ENCODE assay signal across 8 cellular contexts in the genomic region with DNA sequence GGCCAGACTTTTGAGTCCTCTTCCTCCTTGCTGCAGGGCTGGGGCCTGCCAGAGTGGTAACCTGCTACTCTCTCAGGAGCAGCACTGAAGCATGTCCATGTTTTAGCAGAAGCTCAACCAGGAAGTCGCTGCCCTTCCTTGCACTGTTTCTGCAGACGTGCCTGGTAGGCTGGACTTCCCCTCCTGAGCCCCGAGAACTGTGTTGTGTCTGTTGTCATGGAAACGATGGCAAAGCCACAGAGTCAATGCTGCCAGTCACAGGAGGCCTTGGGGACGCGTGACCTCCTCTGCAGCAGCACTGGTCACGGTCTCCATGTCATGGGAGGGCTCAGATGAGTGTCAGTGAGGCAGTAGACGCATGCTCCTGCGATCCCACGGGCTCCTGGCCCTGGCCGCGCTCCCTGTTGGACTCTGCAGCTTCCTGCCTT.
DNase-seq lines count a peak whose midpoint lies in the region; ATAC-seq and TF ChIP-seq lines count a peak whose summit lies in the region.

No MANE protein-coding gene starts in this region.

- H3K9me3 ChIP-seq in SK-N-SH = no peaks in the 10 kb centered on the region
- H3K9me3 ChIP-seq in adrenal gland (replicated peaks in 1 of 3) = no peaks in the 10 kb centered on the region
- H3K9me3 ChIP-seq in skeletal muscle tissue (ENCODE audit: control insufficient read depth in 3 of 3, low read length in 3 of 3) = no peaks in the 10 kb centered on the region

- H3K27me3 ChIP-seq in SK-N-SH (ENCODE audit: insufficient read depth) = no peaks in the 10 kb centered on the region
- H3K27me3 ChIP-seq in adrenal gland = no peaks in the 10 kb centered on the region
- H3K27me3 ChIP-seq in skeletal muscle tissue (ENCODE audit: control insufficient read depth in 3 of 3, insufficient read depth in 3 of 3, low read length in 3 of 3) = no peaks in the 10 kb centered on the region

- TF ChIP-seq CTCF in SK-N-SH (IDR thresholded peaks at IDR 0.05) (no peak), adrenal gland (IDR thresholded peaks at IDR 0.05) (no peak)

- 93% methylated on average over 3 of the region's 12 CpGs for WGBS in SK-N-SH (ENCODE audit: low lambda C conversion rate)
- 5 to 11% (median 10%) methylated on average over 7 to 12 of the region's 12 CpGs; no CpG with 5 or more reads in 1 of the 4 donors for WGBS in adrenal gland, 4 donors

- H3K4me2 ChIP-seq in SK-N-SH = no peak overlapping the region

- H3K9me2 ChIP-seq in SK-N-SH = no peaks in the 10 kb centered on the region

- TF ChIP-seq RAD21 in SK-N-SH (IDR thresholded peaks at IDR 0.05; ENCODE audit: low read length) = no peak

- H3K4me1 ChIP-seq in SK-N-SH (ENCODE audit: control insufficient read depth in 1 of 2, insufficient read depth in 2 of 2, low read depth in 1 of 2, low read length in 1 of 2) (peaks cover 0 to 30% of the 10 kb centered on the region in 2 experiments; a peak in 2 of 4 replicates), adrenal gland (replicated peaks in 1 of 2) (peaks cover 9 to 17% of the 10 kb centered on the region in 2 donors), skeletal muscle tissue (ENCODE audit: control insufficient read depth in 3 of 3, insufficient read depth in 3 of 3, low read length in 3 of 3) (peaks cover 13 to 18% (median 16%) of the 10 kb centered on the region in 3 donors)

- H3K36me3 ChIP-seq in SK-N-SH (replicated peaks in 1 of 2; ENCODE audit: control insufficient read depth in 1 of 2, insufficient read depth in 2 of 2, low read length in 1 of 2) = peaks cover 3 to 6% of the 10 kb centered on the region in 2 experiments
- H3K36me3 ChIP-seq in adrenal gland (replicated peaks in 1 of 2) = no peaks in the 10 kb centered on the region
- H3K36me3 ChIP-seq in skeletal muscle tissue (ENCODE audit: control insufficient read depth in 3 of 3, insufficient read depth in 3 of 3, low read length in 3 of 3) = no peaks in the 10 kb centered on the region

- ATAC-seq in GM18861 (IDR thresholded peaks at IDR 0.05; ENCODE audit: unreplicated experiment) (peak; percentile 100), HG03064 (IDR thresholded peaks at IDR 0.05; ENCODE audit: low read depth, unreplicated experiment) (peak; percentile 99)

- POLR2A ChIA-PET in SK-N-SH (lab: Yijun Ruan, JAX) = no interaction called here

- H3K9ac ChIP-seq in SK-N-SH = no peak overlapping the region
- peak overlapping the region in 1 of 3 donors; percentile 44 for H3K9ac ChIP-seq in skeletal muscle tissue (ENCODE audit: low read depth in 1 of 3, low read length in 3 of 3)

- H3K27ac ChIP-seq in SK-N-SH (ENCODE audit: low read depth in 2 of 2, low read length in 1 of 2) (peak overlapping the region in 1 of 2 experiments; percentile 89; a peak in 2 of 4 replicates), adrenal gland (peak overlapping the region in 3 of 5 donors; percentile 32 to 81 (median 73)), skeletal muscle tissue (ENCODE audit: low read depth, low read length) (peak overlapping the region; percentile 43)

- H3K4me3 ChIP-seq in SK-N-SH (ENCODE audit: low read depth in 2 of 2, low read length in 1 of 2) = no peak overlapping the region
- H3K4me3 ChIP-seq in adrenal gland = no peak overlapping the region
- H3K4me3 ChIP-seq in skeletal muscle tissue (ENCODE audit: low read length in 3 of 3) = peak overlapping the region in 2 of 3 donors; percentile 2 to 41

- no peaks in the 10 kb centered on the region for H4K20me1 ChIP-seq in SK-N-SH (ENCODE audit: insufficient read depth)

- intact Hi-C loops in adrenal gland (cut with DNase I) = no loop called here

- CTCF ChIA-PET in SK-N-SH (lab: Yijun Ruan, JAX) = no interaction called here

- TF ChIP-seq POLR2A in adrenal gland (IDR thresholded peaks at IDR 0.05) = no peak

- H3K79me2 ChIP-seq in SK-N-SH (ENCODE audit: insufficient read depth) = no peaks in the 10 kb centered on the region

- DNase-seq in A172 (ENCODE audit: low spot score) (peak; percentile 14), SK-N-SH (peak; percentile 84), adrenal gland (peak; percentile 82 to 98 (median 90)), hypothalamus (lab: John Stamatoyannopoulos, UW) (peak in 43 of 51 donors; percentile 13 to 80 (median 45)), NCI-H2227 treated with DMSO at 0.1 percent for 48 hours (lab: John Stamatoyannopoulos, UW) (no peak)

- H2AFZ ChIP-seq in SK-N-SH (ENCODE audit: low read depth) = no peak overlapping the region

- no peak for TF ChIP-seq EP300 in SK-N-SH (IDR thresholded peaks at IDR 0.05; ENCODE audit: borderline replicate concordance in 1 of 2, low read depth in 1 of 2, low read length in 1 of 2)

- H3F3A ChIP-seq in SK-N-SH (replicated peaks; ENCODE audit: insufficient read depth) = no peaks in the 10 kb centered on the region

TF ChIP-seq in SK-N-SH, 30 proteins besides CTCF, POLR2A, EP300 and RAD21:
- TF ChIP-seq, protein P1, sequence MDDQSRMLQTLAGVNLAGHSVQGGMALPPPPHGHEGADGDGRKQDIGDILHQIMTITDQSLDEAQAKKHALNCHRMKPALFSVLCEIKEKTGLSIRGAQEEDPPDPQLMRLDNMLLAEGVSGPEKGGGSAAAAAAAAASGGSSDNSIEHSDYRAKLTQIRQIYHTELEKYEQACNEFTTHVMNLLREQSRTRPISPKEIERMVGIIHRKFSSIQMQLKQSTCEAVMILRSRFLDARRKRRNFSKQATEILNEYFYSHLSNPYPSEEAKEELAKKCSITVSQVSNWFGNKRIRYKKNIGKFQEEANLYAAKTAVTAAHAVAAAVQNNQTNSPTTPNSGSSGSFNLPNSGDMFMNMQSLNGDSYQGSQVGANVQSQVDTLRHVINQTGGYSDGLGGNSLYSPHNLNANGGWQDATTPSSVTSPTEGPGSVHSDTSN (IDR thresholded peaks at IDR 0.05) = no peak
- TF ChIP-seq MXI1 (IDR thresholded peaks at IDR 0.05; ENCODE audit: low read depth, low read length) (peak; percentile 49; the same call in 1 of the 2 replicates), POLR2AphosphoS5 (IDR thresholded peaks at IDR 0.05; ENCODE audit: low read depth, low read length) (no peak), MEF2A (IDR thresholded peaks at IDR 0.05; ENCODE audit: borderline replicate concordance, low read depth) (no peak), FOXM1 (IDR thresholded peaks at IDR 0.05; ENCODE audit: low read depth) (no peak)
- TF ChIP-seq, protein P2, sequence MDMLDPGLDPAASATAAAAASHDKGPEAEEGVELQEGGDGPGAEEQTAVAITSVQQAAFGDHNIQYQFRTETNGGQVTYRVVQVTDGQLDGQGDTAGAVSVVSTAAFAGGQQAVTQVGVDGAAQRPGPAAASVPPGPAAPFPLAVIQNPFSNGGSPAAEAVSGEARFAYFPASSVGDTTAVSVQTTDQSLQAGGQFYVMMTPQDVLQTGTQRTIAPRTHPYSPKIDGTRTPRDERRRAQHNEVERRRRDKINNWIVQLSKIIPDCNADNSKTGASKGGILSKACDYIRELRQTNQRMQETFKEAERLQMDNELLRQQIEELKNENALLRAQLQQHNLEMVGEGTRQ (IDR thresholded peaks at IDR 0.05; ENCODE audit: borderline replicate concordance, low read depth, low read length) = no peak
TF ChIP-seq in SK-N-SH: peak in this region for 1.

Comparison
In these comparisons a context has a peak if more than half of its experiments do, and no peak if none do; other contexts are left out.
1. H3K4me3 ChIP-seq: peak in skeletal muscle tissue (2 of 3); none in SK-N-SH (0 of 2) and adrenal gland (0 of 4).